16 cellular contexts compared by ENCODE assay signal in genomic region chr13:108083056-108083455, GRCh38.
DNase-seq lines count a peak whose midpoint lies in the region; ATAC-seq and TF ChIP-seq lines count a peak whose summit lies in the region.
"Had no signal": no experiment of that assay in that cellular context is flagged by ENCODE, and none has a peak within 500 bp of the region (broad histone marks: within the 10 kb centered on the region; RNA-seq: fewer than 3 reads in every experiment).

No MANE protein-coding gene starts in this region.

- TF ChIP-seq CTCF in choroid plexus epithelial cell (conservative IDR thresholded peaks at IDR 0.05; ENCODE audit: low read depth, low read length) (no peak), omental fat pad (IDR thresholded peaks at IDR 0.05) (no peak)

- no peak overlapping the region for H3K4me3 ChIP-seq in choroid plexus epithelial cell (ENCODE audit: low read depth, low read length)
- H3K4me3 ChIP-seq: K562, PC-9 had no signal

- DNase-seq in A172 (ENCODE audit: low spot score) (peak; percentile 33), M059J (ENCODE audit: low read depth) (peak; percentile 1), choroid plexus epithelial cell (ENCODE audit: low read depth) (peak; percentile 2), kidney tubule cell (ENCODE audit: low spot score) (peak; percentile 67), omental fat pad (ENCODE audit: low spot score) (no peak), inferior parietal cortex (ENCODE audit: extremely low spot score) (no peak)
- no peak for DNase-seq in central memory CD4-positive, alpha-beta T cell
- DNase-seq: C1 segment of cervical spinal cord, DMS 273 treated with DMSO at 0.1 percent for 48 hours, HCEC 1CT, NCI-H1105, NCI-H187, NCI-H748 treated with DMSO at 0.1 percent for 48 hours, PC-9 had no signal

- ATAC-seq in omental fat pad (ENCODE audit: low FRiP score) (no peak), HG03039 (IDR thresholded peaks at IDR 0.05; ENCODE audit: unreplicated experiment) (no peak)
- ATAC-seq: K562 had no signal

Comparison
In these comparisons a context has a peak if more than half of its experiments do, and no peak if none do; other contexts are left out.
1. DNase-seq: peak in A172 (single experiment), M059J (single experiment), choroid plexus epithelial cell (single experiment) and kidney tubule cell (single experiment); none in central memory CD4-positive, alpha-beta T cell (single experiment), omental fat pad (single experiment) and inferior parietal cortex (single experiment).